ENCODE assay signal across 18 cellular contexts in the genomic region with DNA sequence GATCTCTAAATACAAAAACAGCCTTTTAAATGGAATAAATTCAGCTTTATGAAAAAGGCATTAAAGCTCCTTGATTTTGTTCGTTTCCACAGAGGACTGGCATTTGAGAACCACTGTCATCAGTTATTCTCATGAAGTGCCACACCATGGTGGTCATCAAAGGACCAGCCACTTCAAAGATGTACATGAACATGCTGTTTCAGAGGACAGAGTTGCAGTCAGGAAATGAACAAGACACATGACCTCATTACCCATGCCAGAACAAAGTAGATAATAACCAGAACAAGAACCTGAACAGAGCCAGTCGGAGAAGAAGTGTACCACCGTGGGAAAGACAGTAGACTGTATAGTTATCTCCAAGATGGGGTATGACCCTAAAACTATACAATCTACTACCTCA.
"Had no signal": no experiment of that assay in that cellular context is flagged by ENCODE, and none has a peak within 500 bp of the region (broad histone marks: within the 10 kb centered on the region; RNA-seq: fewer than 3 reads in every experiment).

No MANE protein-coding gene starts in this region.

- DNase-seq: activated CD4-positive, alpha-beta T cell treated with anti-CD3 and anti-CD28 coated beads for 4 hours; activated CD4-positive, alpha-beta T cell treated with anti-CD3 and anti-CD28 coated beads, Interleukin-2, amount 50 U/mL, for 48 hours; activated CD4-positive, CD25-positive, alpha-beta regulatory T cell; activated CD8-positive, alpha-beta memory T cell treated with anti-CD3 and anti-CD28 coated beads, Interleukin-2, amount 10 ng/mL, durations not matched to agents 7 days and 5 days; activated naive CD4-positive, alpha-beta T cell; aorta; body of pancreas; cortex of kidney; endodermal cell; foreskin melanocyte; kidney glomerular epithelial cell; mucosa of descending colon; stimulated activated CD4-positive, alpha-beta T cell treated with anti-CD3 and anti-CD28 coated beads, Interleukin-1b, Interleukin-23, amount 100 ng/mL, for 48 hours; stimulated activated CD4-positive, alpha-beta T cell treated with anti-CD3 and anti-CD28 coated beads, Interleukin-4, amount 100 ng/mL, for 4 hours; stimulated activated naive CD4-positive, alpha-beta T cell treated with Interleukin-2 at 50 U/mL for 16 hours; T-cell had no signal

- H3K9me3 Mint-ChIP-seq: natural killer cell treated with Interleukin-12 subunit alpha and Interleukin-12 subunit beta and Interleukin-15 and Interleukin-18, amount 100 ng/mL, for 72 hours; T-cell had no signal

- H3K27ac Mint-ChIP-seq: activated CD8-positive, alpha-beta memory T cell treated with anti-CD3 and anti-CD28 coated beads, Interleukin-2, amount 10 ng/mL, durations not matched to agents 7 days and 5 days; endodermal cell; T-cell had no signal

- H3K4me3 Mint-ChIP-seq: activated CD8-positive, alpha-beta memory T cell treated with anti-CD3 and anti-CD28 coated beads, Interleukin-2, amount 10 ng/mL, durations not matched to agents 7 days and 5 days; endodermal cell; natural killer cell treated with Interleukin-12 subunit alpha and Interleukin-12 subunit beta and Interleukin-15 and Interleukin-18, amount 100 ng/mL, for 72 hours; T-cell had no signal

- H3K27me3 Mint-ChIP-seq: activated CD8-positive, alpha-beta memory T cell treated with anti-CD3 and anti-CD28 coated beads, Interleukin-2, amount 10 ng/mL, durations not matched to agents 7 days and 5 days had no signal

- H3K4me1 Mint-ChIP-seq: activated CD8-positive, alpha-beta memory T cell treated with anti-CD3 and anti-CD28 coated beads, Interleukin-2, amount 10 ng/mL, durations not matched to agents 7 days and 5 days; T-cell had no signal

- ATAC-seq: activated CD8-positive, alpha-beta memory T cell treated with anti-CD3 and anti-CD28 coated beads, Interleukin-2, amount 10 ng/mL, durations not matched to agents 7 days and 5 days; body of pancreas; left lobe of liver; mucosa of descending colon; natural killer cell treated with Interleukin-12 subunit alpha and Interleukin-12 subunit beta and Interleukin-15 and Interleukin-18, amount 100 ng/mL, for 72 hours; T-cell had no signal
